In genomic region chr13:22106058-22106457, GRCh38 we compare ENCODE assay signal across 20 cellular contexts.
"Had no signal": no experiment of that assay in that cellular context is flagged by ENCODE, and none has a peak within 500 bp of the region (broad histone marks: within the 10 kb centered on the region; RNA-seq: fewer than 3 reads in every experiment).

No MANE protein-coding gene starts in this region.

- DNase-seq: Karpas-422, KG1, MM.1S, NCI-H1092 treated with DMSO at 0.1 percent for 48 hours, NCI-H1436, NCI-H187, NCI-H2029, NCI-H2081 treated with DMSO at 0.1 percent for 48 hours, NCI-H2171, NCI-H226, NCI-H446, NCI-H510A, NCI-H524 treated with DMSO at 0.1 percent for 48 hours, NCI-H69, NCI-H774, Right ventricle myocardium superior, RPMI8226, SIG-M5 had no signal

- H3K4me3 ChIP-seq: SJSA1, SK-N-MC had no signal

- H3K27me3 ChIP-seq: SJSA1 had no signal

- H3K36me3 ChIP-seq: SJSA1 had no signal

- H3K27ac ChIP-seq: SJSA1, SK-N-MC had no signal

- H3K9me3 ChIP-seq: SJSA1 had no signal
